In the genomic region with DNA sequence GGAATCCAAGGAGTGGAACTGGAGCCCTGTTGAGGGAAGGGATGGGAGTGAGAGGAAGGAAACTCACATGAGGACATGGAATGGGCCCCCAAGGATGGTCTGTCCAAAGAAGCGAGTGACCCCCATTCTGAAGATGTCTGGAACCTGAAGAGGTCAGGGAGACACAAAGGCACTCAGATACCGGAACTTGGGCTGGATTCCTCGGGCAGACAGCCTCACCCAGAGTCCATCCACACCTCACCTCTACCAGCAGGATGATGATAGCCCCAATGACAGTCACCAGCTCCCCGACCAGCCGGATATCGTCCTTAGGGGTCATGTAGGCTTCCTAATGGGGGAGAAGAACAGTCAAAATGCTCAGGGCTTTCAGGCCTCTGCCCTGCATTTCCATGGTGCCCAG, we compare ENCODE assay signal across 1 cellular context.
A peak's percentile ranks its signal among the peaks of the same experiment; 100 is the strongest.
TF ChIP-seq lines count a peak whose summit lies in the region.

No MANE protein-coding gene starts in this region.

TF ChIP-seq in K562, 482 proteins besides CTCF, POLR2A, EP300 and RAD21:
- peak in 1 of 2 experiments; percentile 67; a peak in 1 of 3 replicates for TF ChIP-seq CBX3 (IDR thresholded peaks at IDR 0.05; ENCODE audit: borderline replicate concordance in 1 of 2, low read length in 2 of 2)
- peak; percentile 63 for TF ChIP-seq ETV1 (tag; conservative IDR thresholded peaks at IDR 0.05; ENCODE audit: low read depth)
- TF ChIP-seq SMARCA4 (IDR thresholded peaks at IDR 0.05) = no peak
- TF ChIP-seq, protein P1, sequence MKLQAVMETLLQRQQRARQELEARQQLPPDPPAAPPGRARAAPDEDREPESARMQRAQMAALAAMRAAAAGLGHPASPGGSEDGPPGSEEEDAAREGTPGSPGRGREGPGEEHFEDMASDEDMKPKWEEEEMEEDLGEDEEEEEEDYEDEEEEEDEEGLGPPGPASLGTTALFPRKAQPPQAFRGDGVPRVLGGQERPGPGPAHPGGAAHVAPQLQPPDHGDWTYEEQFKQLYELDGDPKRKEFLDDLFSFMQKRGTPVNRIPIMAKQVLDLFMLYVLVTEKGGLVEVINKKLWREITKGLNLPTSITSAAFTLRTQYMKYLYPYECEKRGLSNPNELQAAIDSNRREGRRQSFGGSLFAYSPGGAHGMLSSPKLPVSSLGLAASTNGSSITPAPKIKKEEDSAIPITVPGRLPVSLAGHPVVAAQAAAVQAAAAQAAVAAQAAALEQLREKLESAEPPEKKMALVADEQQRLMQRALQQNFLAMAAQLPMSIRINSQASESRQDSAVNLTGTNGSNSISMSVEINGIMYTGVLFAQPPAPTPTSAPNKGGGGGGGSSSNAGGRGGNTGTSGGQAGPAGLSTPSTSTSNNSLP (IDR thresholded peaks at IDR 0.05; ENCODE audit: borderline replicate concordance, low read depth, low read length) = no peak
- no peak for TF ChIP-seq ZNF224 (CRISPR knock-in tag; IDR thresholded peaks at IDR 0.05)
- 0 out of 4 replicates have a peak, but pooled peaks of 1 of the 2 experiments have one; percentile 43 for TF ChIP-seq FOXA3 (CRISPR knock-in tag; conservative IDR thresholded peaks at IDR 0.05 in 1 of 2, IDR thresholded peaks at IDR 0.05 in 1 of 2)
